8 cellular contexts compared by ENCODE assay signal in genomic region chr17:3004925-3005324, GRCh38. TPM values are rescaled to one million over a fixed set of nuclear protein-coding genes. Genes with fewer than 3 reads are reported as not detected.
DNase-seq lines count a peak whose midpoint lies in the region; ATAC-seq and TF ChIP-seq lines count a peak whose summit lies in the region.

No MANE protein-coding gene starts in this region.

- H3K4me3 ChIP-seq in prostate gland: no peak overlapping the region

- H3K36me3 ChIP-seq in prostate gland: no peaks in the 10 kb centered on the region

- peaks cover 8% of the 10 kb centered on the region for H3K4me1 ChIP-seq in foreskin keratinocyte
- H3K4me1 ChIP-seq in prostate gland (replicated peaks): peaks cover 7% of the 10 kb centered on the region

- no peak for TF ChIP-seq CTCF in foreskin keratinocyte (conservative IDR thresholded peaks at IDR 0.05)
- TF ChIP-seq CTCF in prostate gland (IDR thresholded peaks at IDR 0.05): no peak
- no peak for TF ChIP-seq CTCF in GM13977 (IDR thresholded peaks at IDR 0.05; ENCODE audit: extremely low read depth, insufficient read depth, missing control alignments)

- intact Hi-C loops in prostate gland (cut with DNase I): no loop called here

- H3K27me3 ChIP-seq in foreskin keratinocyte (no peaks in the 10 kb centered on the region), prostate gland (replicated peaks; ENCODE audit: insufficient read depth) (no peaks in the 10 kb centered on the region)

- no peak for TF ChIP-seq POLR2A in prostate gland (IDR thresholded peaks at IDR 0.05)

- ATAC-seq in foreskin keratinocyte (no peak), HG02981 (IDR thresholded peaks at IDR 0.05; ENCODE audit: unreplicated experiment) (no peak)

- H3K27ac ChIP-seq in foreskin keratinocyte: peak overlapping the region; percentile 72
- H3K27ac ChIP-seq in prostate gland: peak overlapping the region; percentile 69 to 72

- no peaks in the 10 kb centered on the region for H3K9me3 ChIP-seq in prostate gland

- WGBS in prostate gland: 78% methylated on average over 13 of the region's 13 CpGs

- DNase-seq in D341Med (ENCODE audit: low spot score): peak; percentile 64
- DNase-seq in NCI-H82 (lab: John Stamatoyannopoulos, UW): peak; percentile 82
- DNase-seq in foreskin keratinocyte: no peak
- DNase-seq in prostate gland (ENCODE audit: low spot score): no peak
- DNase-seq in OCI-M1 (lab: John Stamatoyannopoulos, UW): no peak
- no peak for DNase-seq in GM13977 (ENCODE audit: low spot score)
- no peak for DNase-seq in EL

- in situ Hi-C loops in GM13977 (cut with MboI; ENCODE audit: low pct_unique_long_range_greater_than_20kb, low sequenced_read_pairs, unreplicated experiment): no loop called here

RNA-seq across cellular contexts. Expression of gene OR1D5, which starts 58.5 kb away (rescaled TPM):
- total RNA-seq in foreskin keratinocyte: not detected in 2 replicates
- not detected in 2 replicates for polyA plus RNA-seq in foreskin keratinocyte
- total RNA-seq in prostate gland: not detected

Comparison
In these comparisons a context has a peak if more than half of its experiments do, and no peak if none do; other contexts are left out.
1. DNase-seq: peak in D341Med (single experiment) and NCI-H82 (single experiment); none in foreskin keratinocyte (0 of 2), prostate gland (single experiment), OCI-M1 (single experiment), GM13977 (single experiment) and EL (single experiment).